8 cellular contexts compared by ENCODE assay signal in the genomic region with DNA sequence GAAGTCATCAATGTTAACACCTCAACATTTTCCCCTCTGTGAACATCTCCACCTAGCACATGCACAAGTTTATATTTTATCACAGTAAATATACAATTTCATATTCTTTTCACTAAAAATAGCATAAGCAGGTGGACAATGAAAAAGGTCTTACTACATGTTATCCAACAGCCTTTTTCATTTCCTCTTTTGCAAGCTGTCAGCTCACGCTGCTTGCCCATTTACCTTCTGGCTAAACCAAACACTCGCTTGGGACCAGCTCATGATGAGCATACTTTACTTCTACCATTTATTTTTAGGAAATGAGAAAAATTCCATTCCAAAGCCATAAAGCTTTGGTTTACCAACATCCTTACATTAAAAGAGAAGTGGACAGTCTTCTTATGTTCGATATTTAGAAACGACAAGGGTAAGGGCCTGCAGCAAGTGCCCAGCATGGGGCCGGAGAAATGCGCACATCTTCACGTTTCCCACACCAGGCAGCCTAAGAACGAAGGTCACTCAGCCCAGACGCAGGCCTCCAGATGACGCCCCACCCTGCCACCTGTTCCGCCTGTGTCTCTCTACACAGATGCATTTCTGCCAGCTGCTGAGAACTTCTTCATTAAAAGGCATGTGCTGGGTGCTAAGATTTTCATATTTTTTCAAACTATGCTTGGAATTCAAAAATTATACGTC. TPM values are rescaled to one million over a fixed set of nuclear protein-coding genes. Genes with fewer than 3 reads are reported as not detected.
A peak's percentile ranks its signal among the peaks of the same experiment; 100 is the strongest.
DNase-seq lines count a peak whose midpoint lies in the region; ATAC-seq and TF ChIP-seq lines count a peak whose summit lies in the region.

No MANE protein-coding gene starts in this region.

- H3K27ac ChIP-seq in OCI-LY1 (ENCODE audit: low read depth, low read length, poor library complexity, severe bottlenecking) (peak overlapping the region; percentile 96), mesenchymal stem cell (ENCODE audit: low read length, poor library complexity, severe bottlenecking) (peak overlapping the region; percentile 33)

- H3K4me2 ChIP-seq in OCI-LY1 (ENCODE audit: low read length) (peak overlapping the region; percentile 57), mesenchymal stem cell (ENCODE audit: low read length, poor library complexity, severe bottlenecking) (no peak overlapping the region)

- peaks cover 47% of the 10 kb centered on the region for H3K79me1 ChIP-seq in mesenchymal stem cell (replicated peaks; ENCODE audit: low read length, poor library complexity, severe bottlenecking)

- H3K4ac ChIP-seq in mesenchymal stem cell (ENCODE audit: low read depth in 1 of 2, low read length in 2 of 2) = no peak overlapping the region

- H3K36me3 ChIP-seq in OCI-LY1 (ENCODE audit: insufficient read depth, low read length) (peaks cover 66% of the 10 kb centered on the region), mesenchymal stem cell (ENCODE audit: control insufficient read depth in 1 of 2, insufficient read depth in 2 of 2, low read depth in 1 of 2, low read length in 2 of 2) (peaks cover 57 to 85% of the 10 kb centered on the region in 2 experiments)

- no peak overlapping the region for H2BK15ac ChIP-seq in mesenchymal stem cell (ENCODE audit: low read depth, poor library complexity, severe bottlenecking)

- H4K91ac ChIP-seq in mesenchymal stem cell (ENCODE audit: low read length) = no peak overlapping the region

- H2BK12ac ChIP-seq in mesenchymal stem cell (ENCODE audit: low read length in 2 of 2) = no peak overlapping the region

- WGBS in mesenchymal stem cell = 83% methylated on average over 9 of the region's 12 CpGs

- H3K79me2 ChIP-seq in OCI-LY1 (ENCODE audit: insufficient read depth, low read length) = no peaks in the 10 kb centered on the region

- peaks cover 99% of the 10 kb centered on the region for H3K4me1 ChIP-seq in OCI-LY1 (ENCODE audit: insufficient read depth, low read length, severe bottlenecking)
- H3K4me1 ChIP-seq in mesenchymal stem cell (ENCODE audit: control insufficient read depth, insufficient read depth, low read depth, low read length) = peaks cover 16% of the 10 kb centered on the region

- H3K27me3 ChIP-seq in OCI-LY1 (ENCODE audit: insufficient read depth, low read length) (no peaks in the 10 kb centered on the region), mesenchymal stem cell (ENCODE audit: control insufficient read depth in 1 of 2, insufficient read depth in 1 of 2, low read length in 2 of 2) (no peaks in the 10 kb centered on the region)

- H3K9me2 ChIP-seq in OCI-LY1 (ENCODE audit: low read depth, low read length) = no peaks in the 10 kb centered on the region

- H2AFZ ChIP-seq in OCI-LY1 (ENCODE audit: low read length) (no peak overlapping the region), mesenchymal stem cell (ENCODE audit: low read depth, low read length) (no peak overlapping the region)

- TF ChIP-seq CTCF in OCI-LY1 (IDR thresholded peaks at IDR 0.05; ENCODE audit: low read length) = no peak

- no peak overlapping the region for H4K8ac ChIP-seq in mesenchymal stem cell (ENCODE audit: low read length)

- ATAC-seq in GM21786 (IDR thresholded peaks at IDR 0.05; ENCODE audit: unreplicated experiment) = peak; percentile 33
- ATAC-seq in sciatic nerve = no peak

- no peaks in the 10 kb centered on the region for H3K9me3 ChIP-seq in OCI-LY1 (ENCODE audit: low read length)
- no peaks in the 10 kb centered on the region for H3K9me3 ChIP-seq in mesenchymal stem cell (ENCODE audit: control insufficient read depth, low read length)

- no peak overlapping the region for H3K18ac ChIP-seq in mesenchymal stem cell (ENCODE audit: low read depth in 1 of 2, low read length in 2 of 2)

- H3F3A ChIP-seq in OCI-LY1 (ENCODE audit: insufficient read depth, low read length) = peaks cover 26% of the 10 kb centered on the region

- no peaks in the 10 kb centered on the region for H4K20me1 ChIP-seq in OCI-LY1 (ENCODE audit: insufficient read depth, low read length)

- no peak overlapping the region for H2BK5ac ChIP-seq in mesenchymal stem cell (ENCODE audit: low read depth, low read length, poor library complexity, severe bottlenecking)

- no peak overlapping the region for H3K23ac ChIP-seq in mesenchymal stem cell (ENCODE audit: low read length in 2 of 2)

- H3K4me3 ChIP-seq in GM08714 (ENCODE audit: low read length) (peak overlapping the region; percentile 4; the same call in 1 of the 2 replicates), OCI-LY1 (ENCODE audit: low read depth, low read length, poor library complexity, severe bottlenecking) (peak overlapping the region; percentile 28), mesenchymal stem cell (ENCODE audit: insufficient read depth in 1 of 2, low read depth in 1 of 2, low read length in 2 of 2) (no peak overlapping the region)

- DNase-seq in mesenchymal stem cell = no peak
- no peak for DNase-seq in DMS53 treated with DMSO at 0.1 percent for 48 hours (lab: John Stamatoyannopoulos, UW; ENCODE audit: unreplicated experiment)
- no peak for DNase-seq in NCI-H2107 (lab: John Stamatoyannopoulos, UW)
- DNase-seq in activated gamma-delta T cell treated with Interleukin-2 at 50 U/mL for 16 hours = no peak
- DNase-seq in sciatic nerve (ENCODE audit: low spot score) = no peak

- H2AK5ac ChIP-seq in mesenchymal stem cell (ENCODE audit: low read length, severe bottlenecking) = no peak overlapping the region

- H3K9ac ChIP-seq in OCI-LY1 (ENCODE audit: low read length) (peak overlapping the region; percentile 14; the same call in 1 of the 2 replicates), mesenchymal stem cell (ENCODE audit: low read length) (peak overlapping the region; percentile 60)

- H3K14ac ChIP-seq in mesenchymal stem cell (ENCODE audit: low read length in 2 of 2) = no peak overlapping the region

- no peak overlapping the region for H2BK120ac ChIP-seq in mesenchymal stem cell (ENCODE audit: low read depth, low read length)

- intact Hi-C loops in sciatic nerve (cut with DNase I) = no loop called here

RNA-seq across cellular contexts. Expression of gene SNN, which starts 13.9 kb away (rescaled TPM):
- 10.0 TPM for polyA plus RNA-seq in mesenchymal stem cell (2013, experiment 1 of 2)
- 10.1 TPM for polyA plus RNA-seq in mesenchymal stem cell (2013, experiment 2 of 2)
- 40.0 TPM for total RNA-seq in sciatic nerve

Comparison
In these comparisons a context has a peak if more than half of its experiments do, and no peak if none do; other contexts are left out.
1. H3K4me3 ChIP-seq: peak in GM08714 (single experiment) and OCI-LY1 (single experiment); none in mesenchymal stem cell (0 of 2).